ENCODE assay signal across 12 cellular contexts in the genomic region with DNA sequence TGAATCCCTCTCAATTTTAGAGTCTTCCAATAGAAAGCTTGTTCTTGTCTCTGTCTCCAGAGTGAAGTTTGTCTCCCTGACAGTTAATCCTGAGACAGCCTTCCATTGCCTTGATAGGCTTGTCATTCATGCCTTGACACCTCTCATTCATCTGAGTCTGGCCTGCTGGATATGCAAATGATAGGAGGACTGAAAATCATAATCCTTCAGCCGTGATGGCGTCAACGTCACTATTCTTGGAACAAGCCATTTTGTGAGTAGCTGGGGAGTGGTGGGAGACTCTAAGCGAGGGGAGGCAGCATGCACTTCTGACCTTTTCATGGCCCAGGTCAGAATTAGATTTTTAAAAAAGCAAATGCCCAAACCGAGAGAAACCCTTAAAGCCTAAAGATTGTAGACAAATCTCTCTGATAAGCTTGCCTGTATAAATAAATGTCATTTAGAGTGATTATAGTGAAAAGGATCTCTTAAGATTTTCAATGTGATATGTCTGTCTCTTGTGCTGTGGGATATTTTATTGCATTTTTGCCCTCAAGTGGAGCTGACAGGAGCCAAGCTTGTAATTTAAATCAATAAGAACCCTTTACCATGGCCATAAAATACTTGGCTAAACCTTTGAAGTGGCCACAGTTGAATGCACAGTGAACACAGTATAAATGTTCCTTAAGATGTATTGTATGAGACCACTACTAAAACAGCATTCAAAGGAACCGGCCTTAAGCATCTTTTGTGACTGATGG.
DNase-seq lines count a peak whose midpoint lies in the region; ATAC-seq and TF ChIP-seq lines count a peak whose summit lies in the region.
"Had no signal": no experiment of that assay in that cellular context is flagged by ENCODE, and none has a peak within 500 bp of the region (broad histone marks: within the 10 kb centered on the region; RNA-seq: fewer than 3 reads in every experiment).

No MANE protein-coding gene starts in this region.

- no peak for ATAC-seq in HG02840 (IDR thresholded peaks at IDR 0.05; ENCODE audit: low FRiP score, unreplicated experiment)

- H3K4me3 Mint-ChIP-seq in neural progenitor cell (peak overlapping the region; percentile 70), CD14-positive monocyte (no peak overlapping the region)
- H3K4me3 Mint-ChIP-seq: activated T-helper 1 cell treated with anti-CD3 and anti-CD28 coated beads, Interleukin-12 subunit alpha, Interleukin-12 subunit beta, Interleukin-2, Interleukin-4 antibody, amounts not matched to agents 30 ng/mL and 10 ng/mL and 1 ng/mL, durations not matched to agents 14 hours and 24 hours and 36 hours had no signal

- H3K27me3 Mint-ChIP-seq in neural progenitor cell (ENCODE audit: insufficient read depth, low read depth), result peaks cover 3% of the 10 kb centered on the region
- H3K27me3 Mint-ChIP-seq in CD14-positive monocyte (ENCODE audit: low read depth in 3 of 3), result peaks cover 0 to 6% (median 0%) of the 10 kb centered on the region in 3 donors

- peak overlapping the region; percentile 48 for H3K27ac ChIP-seq in HUES48 (ENCODE audit: low read depth, low read length)
- H3K27ac ChIP-seq in neural progenitor cell, result peak overlapping the region; percentile 42

- peak overlapping the region; percentile 56 for H3K4me2 ChIP-seq in neural progenitor cell

- H3K4me1 ChIP-seq in HUES48 (ENCODE audit: control insufficient read depth, insufficient read depth, low read length), result peaks cover 6% of the 10 kb centered on the region; the same call in 1 of the 2 replicates
- peaks cover 46% of the 10 kb centered on the region for H3K4me1 ChIP-seq in neural progenitor cell

- H3K4me3 ChIP-seq in HUES48 (ENCODE audit: low read depth, low read length), result no peak overlapping the region
- no peak overlapping the region for H3K4me3 ChIP-seq in neural progenitor cell

- no peaks in the 10 kb centered on the region for H3K79me2 ChIP-seq in neural progenitor cell (ENCODE audit: low read depth)

- H3K36me3 ChIP-seq in HUES48 (ENCODE audit: control insufficient read depth, insufficient read depth, low read length) (no peaks in the 10 kb centered on the region), neural progenitor cell (no peaks in the 10 kb centered on the region)

- DNase-seq in NCI-H2107 (lab: John Stamatoyannopoulos, UW) (peak; percentile 64), SW480 (ENCODE audit: low spot score) (peak; percentile 11), neural progenitor cell (ENCODE audit: low spot score) (no peak), amygdala (lab: John Stamatoyannopoulos, UW) (no peak), CD14-positive monocyte (ENCODE audit: low spot score) (no peak), dedifferentiated amniotic fluid mesenchymal stem cell (ENCODE audit: extremely low spot score) (no peak)
- DNase-seq: activated CD4-positive, alpha-beta T cell treated with anti-CD3 and anti-CD28 coated beads, Interleukin-2, amount 50 U/mL, for 48 hours; KG1; NCI-H1930 had no signal

- no peak overlapping the region for H3K9ac ChIP-seq in HUES48 (ENCODE audit: low read depth, low read length)
- H3K9ac ChIP-seq in neural progenitor cell, result no peak overlapping the region

- H3K27ac Mint-ChIP-seq in neural progenitor cell, result peak overlapping the region; percentile 97
- H3K27ac Mint-ChIP-seq in CD14-positive monocyte, result peak overlapping the region in 1 of 7 donors; percentile 26
- H3K27ac Mint-ChIP-seq: activated T-helper 1 cell treated with anti-CD3 and anti-CD28 coated beads, Interleukin-12 subunit alpha, Interleukin-12 subunit beta, Interleukin-2, Interleukin-4 antibody, amounts not matched to agents 30 ng/mL and 10 ng/mL and 1 ng/mL, durations not matched to agents 14 hours and 24 hours and 36 hours had no signal

- H3K9me3 Mint-ChIP-seq in neural progenitor cell, result peaks cover 12% of the 10 kb centered on the region
- H3K9me3 Mint-ChIP-seq in CD14-positive monocyte, result peaks cover 0 to 3% (median 0%) of the 10 kb centered on the region in 7 donors
- H3K9me3 Mint-ChIP-seq: activated T-helper 1 cell treated with anti-CD3 and anti-CD28 coated beads, Interleukin-12 subunit alpha, Interleukin-12 subunit beta, Interleukin-2, Interleukin-4 antibody, amounts not matched to agents 30 ng/mL and 10 ng/mL and 1 ng/mL, durations not matched to agents 14 hours and 24 hours and 36 hours had no signal

- H3K9me3 ChIP-seq in HUES48 (ENCODE audit: control insufficient read depth, insufficient read depth, low read length) (no peaks in the 10 kb centered on the region), neural progenitor cell (ENCODE audit: low read depth) (no peaks in the 10 kb centered on the region)

- no peak overlapping the region for H2AFZ ChIP-seq in neural progenitor cell (replicated peaks)

- TF ChIP-seq CTCF in neural progenitor cell (IDR thresholded peaks at IDR 0.05), result no peak
- no peak for TF ChIP-seq CTCF in CD14-positive monocyte (IDR thresholded peaks at IDR 0.05)

- H3K27me3 ChIP-seq in HUES48 (ENCODE audit: control insufficient read depth, insufficient read depth, low read length) (no peaks in the 10 kb centered on the region), neural progenitor cell (no peaks in the 10 kb centered on the region)

- H3K4me1 Mint-ChIP-seq in neural progenitor cell (peaks cover 71% of the 10 kb centered on the region), CD14-positive monocyte (no peaks in the 10 kb centered on the region)

- intact Hi-C loops in CD14-positive monocyte (cut with micrococcal nuclease), result no loop called here

- H3F3A ChIP-seq in neural progenitor cell (ENCODE audit: low read depth), result peaks cover 29% of the 10 kb centered on the region

- no peaks in the 10 kb centered on the region for H4K20me1 ChIP-seq in neural progenitor cell (ENCODE audit: low read depth)

- H3K36me3 Mint-ChIP-seq in neural progenitor cell (peaks cover 7% of the 10 kb centered on the region), CD14-positive monocyte (no peaks in the 10 kb centered on the region)

Comparison
In these comparisons a context has a peak if more than half of its experiments do, and no peak if none do; other contexts are left out.
1. DNase-seq: peak in NCI-H2107 (single experiment) and SW480 (single experiment); none in neural progenitor cell (single experiment), amygdala (0 of 56), CD14-positive monocyte (single experiment) and dedifferentiated amniotic fluid mesenchymal stem cell (single experiment).